ENCODE assay signal across 2 cellular contexts in the genomic region with DNA sequence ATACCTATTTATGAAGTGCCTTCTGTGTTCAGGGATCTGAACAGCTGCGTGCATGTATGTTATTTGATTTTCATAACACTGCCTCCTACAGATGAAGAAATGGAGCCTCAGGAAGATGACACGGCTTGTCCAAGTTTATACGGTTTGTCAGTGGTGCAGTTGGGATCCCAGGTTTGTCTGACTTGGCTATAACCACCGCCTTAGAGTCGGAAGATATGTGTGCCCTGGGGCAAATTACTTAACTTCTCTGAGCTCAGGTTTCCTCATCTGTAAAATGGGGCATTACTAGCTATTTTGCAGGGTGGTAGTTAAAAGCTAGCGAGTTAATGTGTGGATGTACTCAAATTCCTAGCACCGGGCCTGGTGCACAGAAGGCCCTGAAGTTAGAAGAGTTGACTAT.
A peak's percentile ranks its signal among the peaks of the same experiment; 100 is the strongest.
TF ChIP-seq lines count a peak whose summit lies in the region.

No MANE protein-coding gene starts in this region.

TF ChIP-seq in HepG2, 621 proteins besides CTCF, POLR2A, EP300 and RAD21:
- peak; percentile 37; the same call in 1 of the 2 replicates for TF ChIP-seq ZNF629 (CRISPR knock-in tag; conservative IDR thresholded peaks at IDR 0.05)
- TF ChIP-seq, protein P1, sequence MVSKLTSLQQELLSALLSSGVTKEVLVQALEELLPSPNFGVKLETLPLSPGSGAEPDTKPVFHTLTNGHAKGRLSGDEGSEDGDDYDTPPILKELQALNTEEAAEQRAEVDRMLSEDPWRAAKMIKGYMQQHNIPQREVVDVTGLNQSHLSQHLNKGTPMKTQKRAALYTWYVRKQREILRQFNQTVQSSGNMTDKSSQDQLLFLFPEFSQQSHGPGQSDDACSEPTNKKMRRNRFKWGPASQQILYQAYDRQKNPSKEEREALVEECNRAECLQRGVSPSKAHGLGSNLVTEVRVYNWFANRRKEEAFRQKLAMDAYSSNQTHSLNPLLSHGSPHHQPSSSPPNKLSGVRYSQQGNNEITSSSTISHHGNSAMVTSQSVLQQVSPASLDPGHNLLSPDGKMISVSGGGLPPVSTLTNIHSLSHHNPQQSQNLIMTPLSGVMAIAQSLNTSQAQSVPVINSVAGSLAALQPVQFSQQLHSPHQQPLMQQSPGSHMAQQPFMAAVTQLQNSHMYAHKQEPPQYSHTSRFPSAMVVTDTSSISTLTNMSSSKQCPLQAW (CRISPR knock-in tag; IDR thresholded peaks at IDR 0.05) = no peak
TF ChIP-seq in HepG2: peak in this region for 1.

TF ChIP-seq in WTC11, 78 proteins besides CTCF, POLR2A, EP300 and RAD21:
- TF ChIP-seq TEAD4 (CRISPR knock-in tag; IDR thresholded peaks at IDR 0.05) (no peak), CREM (CRISPR knock-in tag; IDR thresholded peaks at IDR 0.05) (no peak)
